ENCODE assay signal across 7 cellular contexts in the genomic region with DNA sequence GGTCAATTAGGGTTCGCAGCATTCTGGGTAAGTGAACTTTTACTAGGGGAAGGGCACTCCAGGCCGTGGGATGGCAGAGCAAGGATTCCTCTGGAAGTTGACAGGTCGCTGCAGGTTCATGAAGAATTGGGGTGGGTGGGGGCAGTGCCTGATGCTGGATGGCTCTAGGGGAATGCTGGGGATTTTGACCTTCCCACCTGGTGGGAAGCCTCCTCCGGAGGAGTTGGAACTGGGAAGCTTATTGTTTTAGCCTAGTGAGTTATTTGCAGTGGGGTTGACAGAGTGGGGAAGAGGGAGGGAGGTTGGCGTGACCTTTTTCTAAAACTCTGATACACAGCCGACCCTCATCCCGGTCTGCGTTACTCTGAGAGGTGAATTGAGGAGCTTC. TPM values are rescaled to one million over a fixed set of nuclear protein-coding genes. Genes with fewer than 3 reads are reported as not detected.
DNase-seq lines count a peak whose midpoint lies in the region; ATAC-seq and TF ChIP-seq lines count a peak whose summit lies in the region.

No MANE protein-coding gene starts in this region.

- intact Hi-C loops in OCI-LY7 (cut with micrococcal nuclease; ENCODE audit: unreplicated experiment): no loop called here

- POLR2A ChIA-PET in OCI-LY7 (lab: Charles Lee): no interaction called here

- no peaks in the 10 kb centered on the region for H3K4me1 ChIP-seq in OCI-LY7 (ENCODE audit: insufficient read depth, low read length, poor library complexity, severe bottlenecking)

- H3K9me2 ChIP-seq in OCI-LY7 (ENCODE audit: insufficient read depth, low read length): no peaks in the 10 kb centered on the region

- ATAC-seq in activated naive CD8-positive, alpha-beta T cell treated with anti-CD3 and anti-CD28 coated beads, Interleukin-2, amount 50 U/mL, for 24 hours: no peak
- no peak for ATAC-seq in stimulated activated effector memory CD8-positive, alpha-beta T cell treated with anti-CD3 and anti-CD28 coated beads, Interleukin-12 subunit alpha, Interleukin-12 subunit beta, amount 100 ng/mL, for 72 hours

- no peak for DNase-seq in HL-60 (ENCODE audit: low read depth in 1 of 2, low spot score in 1 of 2)
- DNase-seq in activated naive CD8-positive, alpha-beta T cell treated with anti-CD3 and anti-CD28 coated beads, Interleukin-2, amount 50 U/mL, for 24 hours: no peak
- peak; percentile 45 for DNase-seq in left kidney (ENCODE audit: low read depth, low spot score)
- no peak for DNase-seq in stimulated activated effector memory CD8-positive, alpha-beta T cell treated with anti-CD3 and anti-CD28 coated beads, Interleukin-12 subunit alpha, Interleukin-12 subunit beta, amount 100 ng/mL, for 72 hours (ENCODE audit: low spot score in 2 of 2)
- DNase-seq in OCI-LY7 (ENCODE audit: low spot score): no peak
- DNase-seq in RPMI8226: no peak
- DNase-seq in mesenteric fat pad (ENCODE audit: low spot score): no peak

- H3K27me3 Mint-ChIP-seq in activated naive CD8-positive, alpha-beta T cell treated with anti-CD3 and anti-CD28 coated beads, Interleukin-2, amount 50 U/mL, for 24 hours: peaks cover 46% of the 10 kb centered on the region

- peak overlapping the region; percentile 55 for H3K4me3 ChIP-seq in HL-60 (replicated peaks; ENCODE audit: insufficient read depth, low read length)
- no peak overlapping the region for H3K4me3 ChIP-seq in OCI-LY7 (ENCODE audit: low read depth, low read length, poor library complexity, severe bottlenecking)

- no peak overlapping the region for H2AFZ ChIP-seq in OCI-LY7 (ENCODE audit: low read length)

- CTCF ChIA-PET in OCI-LY7 (lab: Charles Lee; ENCODE audit: unreplicated experiment): no interaction called here

- H3K4me2 ChIP-seq in OCI-LY7 (ENCODE audit: low read length): no peak overlapping the region

- H4K20me1 ChIP-seq in OCI-LY7 (ENCODE audit: insufficient read depth, low read length): no peaks in the 10 kb centered on the region

- no peaks in the 10 kb centered on the region for H3K9me3 Mint-ChIP-seq in activated naive CD8-positive, alpha-beta T cell treated with anti-CD3 and anti-CD28 coated beads, Interleukin-2, amount 50 U/mL, for 24 hours
- H3K9me3 Mint-ChIP-seq in stimulated activated effector memory CD8-positive, alpha-beta T cell treated with anti-CD3 and anti-CD28 coated beads, Interleukin-12 subunit alpha, Interleukin-12 subunit beta, amount 100 ng/mL, for 72 hours: no peaks in the 10 kb centered on the region

- H3K9me3 ChIP-seq in OCI-LY7 (ENCODE audit: low read length): 0 out of 2 replicates have a peak, but pooled peaks cover 2% of the 10 kb centered on the region

- no peaks in the 10 kb centered on the region for H3K36me3 Mint-ChIP-seq in activated naive CD8-positive, alpha-beta T cell treated with anti-CD3 and anti-CD28 coated beads, Interleukin-2, amount 50 U/mL, for 24 hours (ENCODE audit: low read depth)
- H3K36me3 Mint-ChIP-seq in stimulated activated effector memory CD8-positive, alpha-beta T cell treated with anti-CD3 and anti-CD28 coated beads, Interleukin-12 subunit alpha, Interleukin-12 subunit beta, amount 100 ng/mL, for 72 hours: no peaks in the 10 kb centered on the region

- H3K4me1 Mint-ChIP-seq in activated naive CD8-positive, alpha-beta T cell treated with anti-CD3 and anti-CD28 coated beads, Interleukin-2, amount 50 U/mL, for 24 hours: peaks cover 4% of the 10 kb centered on the region
- H3K4me1 Mint-ChIP-seq in stimulated activated effector memory CD8-positive, alpha-beta T cell treated with anti-CD3 and anti-CD28 coated beads, Interleukin-12 subunit alpha, Interleukin-12 subunit beta, amount 100 ng/mL, for 72 hours: peaks cover 7% of the 10 kb centered on the region

- H3K79me2 ChIP-seq in OCI-LY7 (ENCODE audit: insufficient read depth, low read depth, low read length): no peaks in the 10 kb centered on the region

- peak overlapping the region; percentile 67 for H3K4me3 Mint-ChIP-seq in activated naive CD8-positive, alpha-beta T cell treated with anti-CD3 and anti-CD28 coated beads, Interleukin-2, amount 50 U/mL, for 24 hours
- peak overlapping the region; percentile 64 for H3K4me3 Mint-ChIP-seq in stimulated activated effector memory CD8-positive, alpha-beta T cell treated with anti-CD3 and anti-CD28 coated beads, Interleukin-12 subunit alpha, Interleukin-12 subunit beta, amount 100 ng/mL, for 72 hours

- BruUV-seq in OCI-LY7 (replicated peaks; lab: Mats Ljungman, UMichigan): no TSS peak

- H3K27ac ChIP-seq in HL-60 (replicated peaks) (no peak overlapping the region), OCI-LY7 (ENCODE audit: low read depth, low read length, poor library complexity, severe bottlenecking) (no peak overlapping the region)

- H3K27me3 ChIP-seq in HL-60 (ENCODE audit: insufficient read depth, poor library complexity, severe bottlenecking): peaks cover 12% of the 10 kb centered on the region

- no peak overlapping the region for H3K27ac Mint-ChIP-seq in activated naive CD8-positive, alpha-beta T cell treated with anti-CD3 and anti-CD28 coated beads, Interleukin-2, amount 50 U/mL, for 24 hours
- no peak overlapping the region for H3K27ac Mint-ChIP-seq in stimulated activated effector memory CD8-positive, alpha-beta T cell treated with anti-CD3 and anti-CD28 coated beads, Interleukin-12 subunit alpha, Interleukin-12 subunit beta, amount 100 ng/mL, for 72 hours

- no peaks in the 10 kb centered on the region for H3K36me3 ChIP-seq in OCI-LY7 (ENCODE audit: insufficient read depth, low read length)

- TF ChIP-seq CTCF in HL-60 (IDR thresholded peaks at IDR 0.05; ENCODE audit: insufficient read depth, low read length) (no peak), OCI-LY7 (conservative IDR thresholded peaks at IDR 0.05; ENCODE audit: low read length) (no peak)

RNA-seq across cellular contexts. Expression of a gene that starts 0.6 kb away (rescaled TPM):
- total RNA-seq in OCI-LY7 (2014; rRNA removed; shearing (Covaris generic)): 0.10 and 0.25 TPM in 2 replicates
- total RNA-seq in OCI-LY7 (2022): 0.25 TPM in 1 of 2 replicates, not detected in the other
- total RNA-seq in mesenteric fat pad: 0.13 TPM

RNA-seq across cellular contexts. Expression of a gene that starts 31.1 kb away (rescaled TPM):
- total RNA-seq in OCI-LY7 (2014; rRNA removed; shearing (Covaris generic)): 34.8 and 40.2 TPM in 2 replicates
- total RNA-seq in OCI-LY7 (2022) (32.8 and 38.1 TPM in 2 replicates), mesenteric fat pad (30.9 TPM)

RNA-seq across cellular contexts. Expression of a gene that starts 33.8 kb away (rescaled TPM):
- 76.4 and 87.1 TPM in 2 replicates for total RNA-seq in OCI-LY7 (2014; rRNA removed; shearing (Covaris generic))
- total RNA-seq in OCI-LY7 (2022): 118 and 124 TPM in 2 replicates
- total RNA-seq in mesenteric fat pad: 74.8 TPM

RNA-seq across cellular contexts. Expression of a gene that starts 47.3 kb away (rescaled TPM):
- 0.21 and 0.85 TPM in 2 replicates for total RNA-seq in OCI-LY7 (2014; rRNA removed; shearing (Covaris generic))
- total RNA-seq in OCI-LY7 (2022) (0.26 and 0.67 TPM in 2 replicates), mesenteric fat pad (not detected)
